ENCODE assay signal across 18 cellular contexts in genomic region chr22:19988331-19988808, GRCh38. TPM values are rescaled to one million over a fixed set of nuclear protein-coding genes. Genes with fewer than 3 reads are reported as not detected.
A peak's percentile ranks its signal among the peaks of the same experiment; 100 is the strongest.
DNase-seq lines count a peak whose midpoint lies in the region; ATAC-seq and TF ChIP-seq lines count a peak whose summit lies in the region.
"Had no signal": no experiment of that assay in that cellular context is flagged by ENCODE, and none has a peak within 500 bp of the region (broad histone marks: within the 10 kb centered on the region; RNA-seq: fewer than 3 reads in every experiment).

No MANE protein-coding gene starts in this region.

- H3K4me3 ChIP-seq in coronary artery, result no peak overlapping the region
- H3K4me3 ChIP-seq: HAP-1, PC-9, SJCRH30 had no signal

- no peak for ATAC-seq in naive B cell (ENCODE audit: low read depth in 2 of 2)
- ATAC-seq in stimulated activated memory B cell treated with anti-CD40 and anti-IgM and Interleukin-4, amounts not matched to agents 10 μg/mL and 1 μg/mL and 100 μg/mL, for 72 hours, result no peak

- peak overlapping the region; percentile 35 to 95 for H3K27ac ChIP-seq in coronary artery
- H3K27ac ChIP-seq: PC-9, SJCRH30 had no signal

- CTCF ChIA-PET in activated naive CD4-positive, alpha-beta T cell treated with anti-CD3 and anti-CD28 coated beads, Interleukin-2, amount 10 ng/mL, durations not matched to agents 7 days and 5 days (lab: Charles Lee), result no interaction called here

- H3K27ac Mint-ChIP-seq in activated naive CD4-positive, alpha-beta T cell treated with anti-CD3 and anti-CD28 coated beads, Interleukin-2, amount 50 U/mL, for 24 hours, result no peak overlapping the region
- H3K27ac Mint-ChIP-seq in activated naive CD4-positive, alpha-beta T cell treated with anti-CD3 and anti-CD28 coated beads, Interleukin-2, amount 10 ng/mL, durations not matched to agents 7 days and 5 days, result no peak overlapping the region
- H3K27ac Mint-ChIP-seq in naive B cell, result peak overlapping the region in 1 of 6 donors; percentile 80
- no peak overlapping the region for H3K27ac Mint-ChIP-seq in stimulated activated memory B cell treated with anti-CD40 and anti-IgM and Interleukin-4, amounts not matched to agents 10 μg/mL and 1 μg/mL and 100 μg/mL, for 72 hours

- peak overlapping the region; percentile 23 for H3K4me3 Mint-ChIP-seq in activated naive CD4-positive, alpha-beta T cell treated with anti-CD3 and anti-CD28 coated beads, Interleukin-2, amount 50 U/mL, for 24 hours
- H3K4me3 Mint-ChIP-seq in activated naive CD4-positive, alpha-beta T cell treated with anti-CD3 and anti-CD28 coated beads, Interleukin-2, amount 10 ng/mL, durations not matched to agents 7 days and 5 days, result no peak overlapping the region
- peak overlapping the region; percentile 33 to 80 (median 68) for H3K4me3 Mint-ChIP-seq in naive B cell
- H3K4me3 Mint-ChIP-seq in stimulated activated memory B cell treated with anti-CD40 and anti-IgM and Interleukin-4, amounts not matched to agents 10 μg/mL and 1 μg/mL and 100 μg/mL, for 72 hours, result peak overlapping the region; percentile 7

- no peaks in the 10 kb centered on the region for H3K9me3 Mint-ChIP-seq in activated naive CD4-positive, alpha-beta T cell treated with anti-CD3 and anti-CD28 coated beads, Interleukin-2, amount 50 U/mL, for 24 hours
- no peaks in the 10 kb centered on the region for H3K9me3 Mint-ChIP-seq in activated naive CD4-positive, alpha-beta T cell treated with anti-CD3 and anti-CD28 coated beads, Interleukin-2, amount 10 ng/mL, durations not matched to agents 7 days and 5 days
- H3K9me3 Mint-ChIP-seq in naive B cell, result no peaks in the 10 kb centered on the region
- no peaks in the 10 kb centered on the region for H3K9me3 Mint-ChIP-seq in stimulated activated memory B cell treated with anti-CD40 and anti-IgM and Interleukin-4, amounts not matched to agents 10 μg/mL and 1 μg/mL and 100 μg/mL, for 72 hours

- no peak for DNase-seq in activated naive CD4-positive, alpha-beta T cell treated with anti-CD3 and anti-CD28 coated beads, Interleukin-2, amount 10 ng/mL, durations not matched to agents 7 days and 5 days
- DNase-seq in coronary artery (ENCODE audit: low spot score), result no peak
- no peak for DNase-seq in naive B cell
- DNase-seq in DMS153 treated with DMSO at 0.1 percent for 48 hours (lab: John Stamatoyannopoulos, UW; ENCODE audit: unreplicated experiment), result no peak
- DNase-seq in HuH-7 (ENCODE audit: low spot score), result no peak
- DNase-seq in NK-92 (lab: John Stamatoyannopoulos, UW; ENCODE audit: unreplicated experiment), result no peak
- DNase-seq: activated CD8-positive, alpha-beta memory T cell treated with anti-CD3 and anti-CD28 coated beads, Interleukin-2, amount 50 U/mL, for 48 hours; activated naive CD4-positive, alpha-beta T cell treated with Interleukin-2 at 50 U/mL for 16 hours; EL; mammary epithelial cell; NCI-H1048; NCI-H2081; PC-9; SJCRH30; T-helper 2 cell had no signal

- H3K4me1 Mint-ChIP-seq in activated naive CD4-positive, alpha-beta T cell treated with anti-CD3 and anti-CD28 coated beads, Interleukin-2, amount 50 U/mL, for 24 hours, result no peaks in the 10 kb centered on the region
- peaks cover 2% of the 10 kb centered on the region for H3K4me1 Mint-ChIP-seq in activated naive CD4-positive, alpha-beta T cell treated with anti-CD3 and anti-CD28 coated beads, Interleukin-2, amount 10 ng/mL, durations not matched to agents 7 days and 5 days
- peaks cover 0 to 15% (median 9%) of the 10 kb centered on the region in 3 donors for H3K4me1 Mint-ChIP-seq in naive B cell
- H3K4me1 Mint-ChIP-seq in stimulated activated memory B cell treated with anti-CD40 and anti-IgM and Interleukin-4, amounts not matched to agents 10 μg/mL and 1 μg/mL and 100 μg/mL, for 72 hours, result peaks cover 6% of the 10 kb centered on the region

- TF ChIP-seq CTCF in coronary artery (IDR thresholded peaks at IDR 0.05), result no peak

- H3K36me3 Mint-ChIP-seq in activated naive CD4-positive, alpha-beta T cell treated with anti-CD3 and anti-CD28 coated beads, Interleukin-2, amount 50 U/mL, for 24 hours, result no peaks in the 10 kb centered on the region
- no peaks in the 10 kb centered on the region for H3K36me3 Mint-ChIP-seq in activated naive CD4-positive, alpha-beta T cell treated with anti-CD3 and anti-CD28 coated beads, Interleukin-2, amount 10 ng/mL, durations not matched to agents 7 days and 5 days
- no peaks in the 10 kb centered on the region for H3K36me3 Mint-ChIP-seq in naive B cell
- H3K36me3 Mint-ChIP-seq in stimulated activated memory B cell treated with anti-CD40 and anti-IgM and Interleukin-4, amounts not matched to agents 10 μg/mL and 1 μg/mL and 100 μg/mL, for 72 hours, result no peaks in the 10 kb centered on the region

- H3K27me3 Mint-ChIP-seq in activated naive CD4-positive, alpha-beta T cell treated with anti-CD3 and anti-CD28 coated beads, Interleukin-2, amount 50 U/mL, for 24 hours, result no peaks in the 10 kb centered on the region
- H3K27me3 Mint-ChIP-seq in activated naive CD4-positive, alpha-beta T cell treated with anti-CD3 and anti-CD28 coated beads, Interleukin-2, amount 10 ng/mL, durations not matched to agents 7 days and 5 days, result peaks cover 48% of the 10 kb centered on the region
- H3K27me3 Mint-ChIP-seq in naive B cell, result peaks cover 0 to 6% (median 0%) of the 10 kb centered on the region in 3 donors
- peaks cover 21% of the 10 kb centered on the region for H3K27me3 Mint-ChIP-seq in stimulated activated memory B cell treated with anti-CD40 and anti-IgM and Interleukin-4, amounts not matched to agents 10 μg/mL and 1 μg/mL and 100 μg/mL, for 72 hours

RNA-seq across cellular contexts. Expression of gene ARVCF, which starts 28.3 kb away (rescaled TPM):
- 1 to 10 TPM in 1 of 6 donors, under 1 TPM in 4, not detected in 1; 0.24 to 2.5 (median 0.56) TPM for polyA plus RNA-seq in naive B cell (ENCODE audit: low read depth in 6 of 6)

RNA-seq across cellular contexts. Expression of gene TANGO2, which starts 32.5 kb away (rescaled TPM):
- 10 to 100 TPM; 24.3 to 46.1 (median 34.6) TPM for polyA plus RNA-seq in naive B cell (ENCODE audit: low read depth in 6 of 6)

RNA-seq across cellular contexts. Expression of gene TXNRD2, which starts 46.8 kb away (rescaled TPM):
- polyA plus RNA-seq in naive B cell (ENCODE audit: low read depth in 6 of 6), result 10 to 100 TPM in 3 of 6 donors, 1 to 10 TPM in 3; 8.1 to 14.7 (median 10.1) TPM

RNA-seq across cellular contexts. Expression of gene COMT, which starts 46.8 kb away (rescaled TPM):
- 10 to 100 TPM; 62.2 to 76.0 (median 69.6) TPM for polyA plus RNA-seq in naive B cell (ENCODE audit: low read depth in 6 of 6)
